ENCODE assay signal across 1 cellular context in genomic region chr17:48055531-48056245, GRCh38.
TF ChIP-seq lines count a peak whose summit lies in the region.

No MANE protein-coding gene starts in this region.

TF ChIP-seq in K562, 482 proteins besides CTCF, POLR2A, EP300 and RAD21 (continued from another document and continues in another):
- TF ChIP-seq REST (CRISPR knock-in tag; IDR thresholded peaks at IDR 0.05; ENCODE audit: low read depth) (0 out of 2 replicates have a peak, but pooled peaks have one; percentile 48), HNRNPLL (IDR thresholded peaks at IDR 0.05; ENCODE audit: low read depth, low read length, poor library complexity, severe bottlenecking) (no peak), CEBPZ (IDR thresholded peaks at IDR 0.05; ENCODE audit: borderline replicate concordance, low read depth, low read length) (no peak), XRCC3 (IDR thresholded peaks at IDR 0.05) (no peak), GTF3C2 (IDR thresholded peaks at IDR 0.05; ENCODE audit: borderline replicate concordance, extremely low read depth, insufficient read length) (no peak), ATF2 (CRISPR knock-in tag; IDR thresholded peaks at IDR 0.05) (no peak), CCNT2 (IDR thresholded peaks at IDR 0.05; ENCODE audit: borderline replicate concordance, extremely low read depth, insufficient read length, low read depth, low read length) (no peak), PHF21A (IDR thresholded peaks at IDR 0.05; ENCODE audit: borderline replicate concordance, low read depth) (no peak), ATF7 (IDR thresholded peaks at IDR 0.05) (peak; percentile 94), MXI1 (IDR thresholded peaks at IDR 0.05; ENCODE audit: low read depth, low read length) (no peak), ZNF518B (CRISPR knock-in tag; IDR thresholded peaks at IDR 0.05) (no peak), TBP (optimal IDR thresholded peaks at IDR 0.05; ENCODE audit: low read depth, low read length) (no peak), CHAMP1 (IDR thresholded peaks at IDR 0.05) (no peak), JUNB (CRISPR knock-in tag; conservative IDR thresholded peaks at IDR 0.05) (no peak), TRIM28 (IDR thresholded peaks at IDR 0.05) (no peak), ZNF609 (CRISPR knock-in tag; IDR thresholded peaks at IDR 0.05; ENCODE audit: borderline replicate concordance) (no peak), E2F1 (CRISPR knock-in tag; IDR thresholded peaks at IDR 0.05) (no peak), POLR2G (IDR thresholded peaks at IDR 0.05; ENCODE audit: low read depth, low read length) (no peak), TAF1 (IDR thresholded peaks at IDR 0.05; ENCODE audit: control insufficient read depth, extremely low read depth, insufficient read depth, low read length, severe bottlenecking) (no peak), ADNP (tag; IDR thresholded peaks at IDR 0.05) (no peak), ZNF431 (CRISPR knock-in tag; IDR thresholded peaks at IDR 0.05) (peak; percentile 83; the same call in 1 of the 2 replicates), SAP30 (IDR thresholded peaks at IDR 0.05; ENCODE audit: borderline replicate concordance, insufficient read depth, low read depth, low read length, poor library complexity, severe bottlenecking) (no peak), ETV5 (CRISPR knock-in tag; IDR thresholded peaks at IDR 0.05; ENCODE audit: low read depth) (no peak), GTF2B (IDR thresholded peaks at IDR 0.05; ENCODE audit: extremely low read depth, insufficient read length) (no peak), LCOR (CRISPR knock-in tag; IDR thresholded peaks at IDR 0.05) (no peak), RHOXF2B (CRISPR knock-in tag; conservative IDR thresholded peaks at IDR 0.05) (no peak), MYNN (IDR thresholded peaks at IDR 0.05) (no peak), MYNN (CRISPR knock-in tag; IDR thresholded peaks at IDR 0.05) (no peak), GTF2A2 (tag; IDR thresholded peaks at IDR 0.05) (0 out of 2 replicates have a peak, but pooled peaks have one; percentile 31), DMBX1 (CRISPR knock-in tag; IDR thresholded peaks at IDR 0.05; ENCODE audit: borderline replicate concordance) (peak; percentile 93)
